In genomic region chr16:23678430-23679273, GRCh38 we compare ENCODE assay signal across 8 cellular contexts. TPM values are rescaled to one million over a fixed set of nuclear protein-coding genes. Genes with fewer than 3 reads are reported as not detected.
DNase-seq lines count a peak whose midpoint lies in the region; ATAC-seq and TF ChIP-seq lines count a peak whose summit lies in the region.

Gene PLK1 (plus strand): TSS chr16:23678889. CDS start chr16:23678933, 44 bp downstream.

- H3K9me2 ChIP-seq in HCT116 (ENCODE audit: insufficient read depth) = no peaks in the 10 kb centered on the region

- no peak within 1 kb of the TSS for H2AFZ ChIP-seq in HCT116 (ENCODE audit: low read depth, low read length, poor library complexity, severe bottlenecking)
- peak within 1 kb of the TSS; percentile 15 for H2AFZ ChIP-seq in trophoblast cell (ENCODE audit: insufficient read depth, low read length, poor library complexity)

- no peaks in the 10 kb centered on the region for H3K27me3 ChIP-seq in HCT116 (ENCODE audit: insufficient read depth, low read length)
- no peaks in the 10 kb centered on the region for H3K27me3 ChIP-seq in trophoblast cell (ENCODE audit: insufficient read depth, low read length)

- H2BK5ac ChIP-seq in trophoblast cell (ENCODE audit: low read depth, low read length, poor library complexity) = peak within 1 kb of the TSS; percentile 35

- H3K23ac ChIP-seq in trophoblast cell (ENCODE audit: low read length) = no peak within 1 kb of the TSS

- peaks cover 21 to 29% of the 10 kb centered on the region in 2 donors for H3K36me3 Mint-ChIP-seq in activated naive CD4-positive, alpha-beta T cell treated with anti-CD3 and anti-CD28 coated beads, Interleukin-2, amount 50 U/mL, for 72 hours
- H3K36me3 Mint-ChIP-seq in type B pancreatic cell = peaks cover 9% of the 10 kb centered on the region

- H3K27me3 Mint-ChIP-seq in type B pancreatic cell = no peaks in the 10 kb centered on the region

- H3K79me2 ChIP-seq in HCT116 (ENCODE audit: insufficient read depth, low read length) (peaks cover 49% of the 10 kb centered on the region), trophoblast cell (ENCODE audit: control insufficient read depth, insufficient read depth, low read length, poor library complexity) (peaks cover 16% of the 10 kb centered on the region)

- H3K4me1 ChIP-seq in HCT116 (ENCODE audit: control insufficient read depth in 1 of 2, insufficient read depth in 2 of 2, low read length in 2 of 2) = peaks cover 7 to 21% of the 10 kb centered on the region in 2 experiments; a peak in 3 of 4 replicates
- peaks cover 7 to 11% of the 10 kb centered on the region in 2 experiments for H3K4me1 ChIP-seq in trophoblast cell (ENCODE audit: control insufficient read depth in 1 of 2, insufficient read depth in 2 of 2, low read length in 2 of 2)

- peak within 1 kb of the TSS; percentile 47 for H3K18ac ChIP-seq in trophoblast cell (ENCODE audit: low read length)

- peak within 1 kb of the TSS; percentile 88 for H3K9ac ChIP-seq in HCT116 (ENCODE audit: low read length)
- H3K9ac ChIP-seq in trophoblast cell (ENCODE audit: low read length) = peak within 1 kb of the TSS; percentile 83

- no peak for TF ChIP-seq POLR2A in HCT116 (IDR thresholded peaks at IDR 0.05; ENCODE audit: borderline replicate concordance, extremely low read depth, insufficient read depth, insufficient read length)

- H3K79me1 ChIP-seq in trophoblast cell (ENCODE audit: low read length) = peaks cover 8% of the 10 kb centered on the region

- RAD21 ChIA-PET in HCT116 (lab: Charles Lee; ENCODE audit: low non-redundant PET in 1 of 2, low total read pairs in 2 of 2, uncharacterized antibody in 2 of 2, unreplicated experiment in 2 of 2) = no interaction called here

- peak; percentile 93 for ATAC-seq in HCT116
- peak; percentile 94 to 98 for ATAC-seq in activated naive CD4-positive, alpha-beta T cell treated with anti-CD3 and anti-CD28 coated beads, Interleukin-2, amount 50 U/mL, for 72 hours
- peak; percentile 91 for ATAC-seq in Right ventricle myocardium inferior

- H3K27ac ChIP-seq in HCT116 (ENCODE audit: low read depth, low read length) (peak within 1 kb of the TSS; percentile 61), trophoblast cell (ENCODE audit: low read depth, low read length) (peak within 1 kb of the TSS; percentile 7)

- peak within 1 kb of the TSS; percentile 10 for H4K8ac ChIP-seq in trophoblast cell (ENCODE audit: low read depth, low read length)

- H4K20me1 ChIP-seq in HCT116 (ENCODE audit: insufficient read depth) = peaks cover 6% of the 10 kb centered on the region; the same call in 1 of the 2 replicates

- peak within 1 kb of the TSS; percentile 24 for H4K12ac ChIP-seq in trophoblast cell (ENCODE audit: low read depth, low read length)

- no peaks in the 10 kb centered on the region for H3K9me3 Mint-ChIP-seq in activated naive CD4-positive, alpha-beta T cell treated with anti-CD3 and anti-CD28 coated beads, Interleukin-2, amount 50 U/mL, for 72 hours
- no peaks in the 10 kb centered on the region for H3K9me3 Mint-ChIP-seq in type B pancreatic cell

- peak within 1 kb of the TSS; percentile 98 for H3K4ac ChIP-seq in trophoblast cell (ENCODE audit: low read depth, low read length)

- peak; percentile 66 for DNase-seq in GF-D8 (lab: John Stamatoyannopoulos, UW)
- DNase-seq in HCT116 (ENCODE audit: low read depth, low spot score) = peak; percentile 76
- peak; percentile 90 for DNase-seq in NAMALWA (ENCODE audit: low spot score)
- peak; percentile 84 for DNase-seq in SKM-1 treated with dmso at 0.1 percent for 144 hours (lab: John Stamatoyannopoulos, UW; ENCODE audit: unreplicated experiment)
- DNase-seq in activated naive CD4-positive, alpha-beta T cell treated with anti-CD3 and anti-CD28 coated beads, Interleukin-2, amount 50 U/mL, for 72 hours (ENCODE audit: low spot score in 2 of 2) = peak; percentile 85 to 87
- peak; percentile 90 for DNase-seq in Right ventricle myocardium inferior (ENCODE audit: missing footprints)
- peak; percentile 76 to 88 for DNase-seq in trophoblast cell
- peak; percentile 87 for DNase-seq in type B pancreatic cell (ENCODE audit: extremely low spot score, unreplicated experiment)

- H3K4me3 ChIP-seq in HCT116 (replicated peaks in 1 of 2; ENCODE audit: low read depth in 1 of 2, low read length in 2 of 2) (peak within 1 kb of the TSS; percentile 96 to 99), trophoblast cell (ENCODE audit: low read depth, low read length) (peak within 1 kb of the TSS; percentile 88)

- H2BK12ac ChIP-seq in trophoblast cell (ENCODE audit: low read length) = no peak within 1 kb of the TSS

- H3K9me3 ChIP-seq in HCT116 (ENCODE audit: control insufficient read depth in 1 of 2, insufficient read depth in 1 of 2, low read depth in 1 of 2, low read length in 2 of 2) (no peaks in the 10 kb centered on the region), trophoblast cell (ENCODE audit: insufficient read depth, low read depth, low read length) (no peaks in the 10 kb centered on the region)

- BruUV-seq in HCT116 (replicated peaks; lab: Mats Ljungman, UMichigan) = TSS peak; percentile 61

- H3K36me3 ChIP-seq in HCT116 (ENCODE audit: control insufficient read depth in 1 of 2, insufficient read depth in 2 of 2, low read length in 2 of 2) = peaks cover 27 to 30% of the 10 kb centered on the region in 2 experiments
- H3K36me3 ChIP-seq in trophoblast cell (ENCODE audit: control insufficient read depth in 1 of 2, insufficient read depth in 2 of 2, low read length in 2 of 2) = peaks cover 22 to 43% of the 10 kb centered on the region in 2 experiments

- intact Hi-C loops in HCT116 (cut with micrococcal nuclease) = loop anchor here (5.0 kb wide), 2 partner anchors 339 to 359 kb away; no protein-coding TSS in a partner anchor
- intact Hi-C loops in Right ventricle myocardium inferior (cut with DNase I) = no loop called here

- peak within 1 kb of the TSS; percentile 68 to 95 for H3K27ac Mint-ChIP-seq in activated naive CD4-positive, alpha-beta T cell treated with anti-CD3 and anti-CD28 coated beads, Interleukin-2, amount 50 U/mL, for 72 hours
- peak within 1 kb of the TSS; percentile 69 for H3K27ac Mint-ChIP-seq in type B pancreatic cell

- H2BK120ac ChIP-seq in trophoblast cell (ENCODE audit: insufficient read depth, low read length, poor library complexity) = peak within 1 kb of the TSS; percentile 67

- H4K91ac ChIP-seq in trophoblast cell (ENCODE audit: low read depth, low read length) = peak within 1 kb of the TSS; percentile 78

- H3K4me2 ChIP-seq in HCT116 (ENCODE audit: low read length) (peak within 1 kb of the TSS; percentile 92), trophoblast cell (ENCODE audit: low read length) (peak within 1 kb of the TSS; percentile 90)

- H3K4me1 Mint-ChIP-seq in type B pancreatic cell (ENCODE audit: unreplicated experiment) = peaks cover 23% of the 10 kb centered on the region

- CTCF ChIA-PET in HCT116 (lab: Charles Lee) = interaction anchor here (1.1 to 1.6 kb wide), 3 partner anchors 16 to 358 kb away, joined by 3 to 9 read pairs (median 3); no protein-coding TSS in a partner anchor

- peak; percentile 63 for TF ChIP-seq RAD21 in HCT116 (IDR thresholded peaks at IDR 0.05; ENCODE audit: low read depth)

- POLR2A ChIA-PET in HCT116 (lab: Charles Lee) = no interaction called here

- peak within 1 kb of the TSS; percentile 94 for H3K4me3 Mint-ChIP-seq in type B pancreatic cell

- WGBS in trophoblast cell (ENCODE audit: extremely low coverage, insufficient coverage, insufficient read length) = no CpG with 5 or more reads among the region's 75 CpGs

- peak within 1 kb of the TSS; percentile 56 for H3K14ac ChIP-seq in trophoblast cell (ENCODE audit: low read length)

- peak within 1 kb of the TSS; percentile 32 for H2AK5ac ChIP-seq in trophoblast cell (ENCODE audit: low read length)

- peak; percentile 35 to 66 (median 42); a peak in 5 of 6 replicates for TF ChIP-seq CTCF in HCT116 (IDR thresholded peaks at IDR 0.05 in 2 of 3, conservative IDR thresholded peaks at IDR 0.05 in 1 of 3; ENCODE audit: borderline replicate concordance in 1 of 3, insufficient read depth in 1 of 3, low read depth in 2 of 3, low read length in 2 of 3)
- TF ChIP-seq CTCF in type B pancreatic cell (conservative IDR thresholded peaks at IDR 0.05) = peak; percentile 51

TF ChIP-seq in HCT116, 20 proteins besides CTCF, POLR2A, EP300 and RAD21 (continues in another document):
- TF ChIP-seq SIN3A (IDR thresholded peaks at IDR 0.05; ENCODE audit: low read depth) = peak; percentile 97
- TF ChIP-seq SRF (IDR thresholded peaks at IDR 0.05; ENCODE audit: low read depth) = 0 out of 2 replicates have a peak, but pooled peaks have one; percentile 31
- TF ChIP-seq SP1 (IDR thresholded peaks at IDR 0.05; ENCODE audit: low read depth) = peak; percentile 80
- no peak for TF ChIP-seq CEBPB (IDR thresholded peaks at IDR 0.05; ENCODE audit: low read depth)
- TF ChIP-seq ZNF274 (IDR thresholded peaks at IDR 0.05; ENCODE audit: low read depth, low read length) = no peak
- no peak for TF ChIP-seq EGR1 (IDR thresholded peaks at IDR 0.05; ENCODE audit: low read depth)
- no peak for TF ChIP-seq EZH2phosphoT487 (IDR thresholded peaks at IDR 0.05; ENCODE audit: borderline replicate concordance)
- TF ChIP-seq ATF3 (IDR thresholded peaks at IDR 0.05) = no peak
- no peak for TF ChIP-seq ZFX (IDR thresholded peaks at IDR 0.05)
- peak; percentile 12; the same call in 1 of the 2 replicates for TF ChIP-seq CBX3 (IDR thresholded peaks at IDR 0.05; ENCODE audit: low read depth)
- peak; percentile 67 for TF ChIP-seq TCF7L2 (IDR thresholded peaks at IDR 0.05; ENCODE audit: borderline replicate concordance, extremely low read depth, insufficient read depth, insufficient read length)
- peak; percentile 96 for TF ChIP-seq MAX (IDR thresholded peaks at IDR 0.05)
- TF ChIP-seq YY1 (IDR thresholded peaks at IDR 0.05; ENCODE audit: extremely low read depth, insufficient replicate concordance, low read depth, low read length) = peak; percentile 7
- peak; percentile 72 for TF ChIP-seq POLR2AphosphoS5 (IDR thresholded peaks at IDR 0.05; ENCODE audit: low read depth, low read length)
- TF ChIP-seq JUND (IDR thresholded peaks at IDR 0.05) = no peak

RNA-seq across cellular contexts. Expression of gene PLK1, which starts in this region (rescaled TPM):
- total RNA-seq in HCT116 (2021; ENCODE audit: unreplicated experiment) = 144 TPM
- 214 and 224 TPM in 2 replicates for polyA plus RNA-seq in HCT116 (2012)
- total RNA-seq in activated naive CD4-positive, alpha-beta T cell treated with anti-CD3 and anti-CD28 coated beads, Interleukin-2, amount 50 U/mL, for 72 hours = 10 to 100 TPM; 80.0 to 93.4 TPM
- 1.2 TPM for total RNA-seq in Right ventricle myocardium inferior
- polyA plus RNA-seq in trophoblast cell (2013) = 62.6 and 68.6 TPM in 2 replicates
- 21.6 and 67.2 TPM in 2 replicates for total RNA-seq in type B pancreatic cell (ENCODE audit: low replicate concordance)

Comparison
In these comparisons a context has a peak if more than half of its experiments do, and no peak if none do; other contexts are left out.
1. Peak in every context shown above with its lines: DNase-seq, ATAC-seq, H3K4me3 ChIP-seq and H3K27ac ChIP-seq.
2. RNA of gene PLK1 (total RNA-seq): 144 TPM in HCT116 (single experiment), 80.0 to 93.4 TPM in activated naive CD4-positive, alpha-beta T cell treated with anti-CD3 and anti-CD28 coated beads, Interleukin-2, amount 50 U/mL, for 72 hours and 21.6 to 67.2 TPM in type B pancreatic cell; 1.2 TPM in Right ventricle myocardium inferior (single experiment); every median in the first group is over 10 times any median in the second.